24 cellular contexts compared by ENCODE assay signal in the genomic region with DNA sequence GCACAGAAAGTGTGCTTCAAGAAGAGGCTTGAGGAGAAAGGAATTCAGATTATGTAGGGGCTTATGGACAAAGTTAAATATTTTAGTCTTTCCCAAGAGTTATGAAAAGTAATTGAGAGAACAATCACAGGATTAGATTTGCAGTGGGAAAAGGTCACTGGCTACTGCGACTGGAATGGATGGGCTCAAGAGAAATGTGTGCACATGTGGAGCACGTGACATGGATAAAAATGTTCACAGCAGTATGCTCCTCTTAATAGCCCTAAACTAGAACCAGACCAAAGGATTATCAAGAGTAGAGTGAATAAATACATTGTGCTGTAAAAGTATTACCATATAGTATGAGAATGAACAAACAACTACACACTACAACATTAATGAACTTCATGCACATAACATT.
DNase-seq lines count a peak whose midpoint lies in the region; ATAC-seq, FAIRE-seq and TF ChIP-seq lines count a peak whose summit lies in the region.
"Had no signal": no experiment of that assay in that cellular context is flagged by ENCODE, and none has a peak within 500 bp of the region (broad histone marks: within the 10 kb centered on the region; RNA-seq: fewer than 3 reads in every experiment).

No MANE protein-coding gene starts in this region.

- TF ChIP-seq EP300 in HepG2 (IDR thresholded peaks at IDR 0.05; ENCODE audit: low read depth in 2 of 2, low read length in 2 of 2) (no peak), HepG2 (CRISPR knock-in tag; IDR thresholded peaks at IDR 0.05; ENCODE audit: borderline replicate concordance) (no peak)

- H3K4me3 ChIP-seq in HepG2 (replicated peaks in 1 of 3; ENCODE audit: insufficient read depth in 1 of 3, low read depth in 2 of 3, low read length in 3 of 3), result no peak overlapping the region
- H3K4me3 ChIP-seq in right lobe of liver, result no peak overlapping the region
- H3K4me3 ChIP-seq in subcutaneous abdominal adipose tissue (ENCODE audit: low read depth in 1 of 5, low read length in 5 of 5), result no peak overlapping the region
- no peak overlapping the region for H3K4me3 ChIP-seq in brain microvascular endothelial cell (ENCODE audit: low read depth, low read length)
- H3K4me3 ChIP-seq: BLaER1, HAP-1 had no signal

- no peak overlapping the region for H3K4me2 ChIP-seq in HepG2 (ENCODE audit: low read depth, low read length)
- H3K4me2 ChIP-seq: BLaER1 had no signal

- H3K9ac ChIP-seq in HepG2 (ENCODE audit: insufficient read depth, low read depth, low read length), result no peak overlapping the region
- H3K9ac ChIP-seq in subcutaneous abdominal adipose tissue (ENCODE audit: low read length in 5 of 5), result no peak overlapping the region
- H3K9ac ChIP-seq: BLaER1 had no signal

- H3K36me3 ChIP-seq in HepG2 (replicated peaks in 1 of 2; ENCODE audit: control insufficient read depth in 1 of 2, insufficient read depth in 2 of 2, low read length in 2 of 2), result no peaks in the 10 kb centered on the region
- no peaks in the 10 kb centered on the region for H3K36me3 ChIP-seq in right lobe of liver
- H3K36me3 ChIP-seq in subcutaneous abdominal adipose tissue (ENCODE audit: control insufficient read depth in 5 of 5, insufficient read depth in 5 of 5, low read length in 5 of 5), result no peaks in the 10 kb centered on the region
- H3K36me3 ChIP-seq in brain microvascular endothelial cell (replicated peaks), result no peaks in the 10 kb centered on the region
- H3K36me3 ChIP-seq: BLaER1, HAP-1 had no signal

- H4K20me1 ChIP-seq in HepG2 (ENCODE audit: insufficient read depth, low read length), result no peaks in the 10 kb centered on the region
- H4K20me1 ChIP-seq: BLaER1 had no signal

- in situ Hi-C loops in HepG2 (cut with HindIII; ENCODE audit: extremely low pct_ligation_motif_present, low pct_unique_long_range_greater_than_20kb), result no loop called here
- in situ Hi-C loops in brain microvascular endothelial cell (cut with HindIII; ENCODE audit: low pct_ligation_motif_present, low sequenced_read_pairs), result no loop called here

- no peaks in the 10 kb centered on the region for H3K79me2 ChIP-seq in HepG2 (ENCODE audit: insufficient read depth, low read length)

- intact Hi-C loops in HepG2 (cut with micrococcal nuclease; ENCODE audit: unreplicated experiment) (no loop called here), right lobe of liver (cut with DNase I) (no loop called here)

- no peak overlapping the region for H2AFZ ChIP-seq in HepG2 (ENCODE audit: low read length)

- DNase-seq in HepG2 (ENCODE audit: low spot score), result no peak
- no peak for DNase-seq in right lobe of liver
- DNase-seq in fibroblast of gingiva (ENCODE audit: low read depth), result peak; percentile 1
- peak; percentile 6 for DNase-seq in iris pigment epithelial cell (ENCODE audit: low read depth)
- DNase-seq in brain microvascular endothelial cell, result no peak
- DNase-seq in GM19240 (ENCODE audit: insufficient read length, low spot score), result no peak
- DNase-seq: Caco-2; CD4-positive, CD25-positive, alpha-beta regulatory T cell; CD8-positive, alpha-beta T cell; DMS153; DND-41; GOT3; HFFc6 had no signal

- H3K9me3 ChIP-seq in HepG2 (ENCODE audit: low read length), result no peaks in the 10 kb centered on the region
- no peaks in the 10 kb centered on the region for H3K9me3 ChIP-seq in right lobe of liver
- H3K9me3 ChIP-seq in subcutaneous abdominal adipose tissue (ENCODE audit: control insufficient read depth in 5 of 5, low read length in 5 of 5), result no peaks in the 10 kb centered on the region
- H3K9me3 ChIP-seq: BLaER1, Caco-2, HAP-1 had no signal

- CTCF ChIA-PET in HepG2 (lab: Yijun Ruan, JAX; ENCODE audit: low intra/inter-chr PET ratio, low total read pairs), result no interaction called here

- TF ChIP-seq POLR2A in HepG2 (IDR thresholded peaks at IDR 0.05; ENCODE audit: insufficient read depth in 1 of 2, low read depth in 2 of 2, low read length in 2 of 2) (no peak), right lobe of liver (IDR thresholded peaks at IDR 0.05) (no peak)

- H3K4me1 ChIP-seq in HepG2 (ENCODE audit: insufficient read depth, low read length) (no peaks in the 10 kb centered on the region), right lobe of liver (no peaks in the 10 kb centered on the region), subcutaneous abdominal adipose tissue (ENCODE audit: control insufficient read depth in 5 of 5, insufficient read depth in 5 of 5, low read length in 5 of 5) (peaks cover 0 to 11% (median 6%) of the 10 kb centered on the region in 5 donors)
- H3K4me1 ChIP-seq: BLaER1, Caco-2 had no signal

- TF ChIP-seq RAD21 in HepG2 (CRISPR knock-in tag; IDR thresholded peaks at IDR 0.05), result no peak

- no peak for TF ChIP-seq CTCF in HepG2 (CRISPR knock-in tag; IDR thresholded peaks at IDR 0.05)
- no peak for TF ChIP-seq CTCF in right lobe of liver (IDR thresholded peaks at IDR 0.05)
- TF ChIP-seq CTCF in brain microvascular endothelial cell (IDR thresholded peaks at IDR 0.05; ENCODE audit: low read depth, low read length, missing control alignments), result no peak

- no TSS peak for BruUV-seq in HepG2 (replicated peaks; lab: Mats Ljungman, UMichigan)

- WGBS in HepG2 (ENCODE audit: low lambda C conversion rate), result 2% methylated on average over 2 of the region's 2 CpGs
- WGBS in right lobe of liver (ENCODE audit: insufficient coverage, low coverage, low lambda C conversion rate, missing lambda C conversion rate), result 79% methylated on average over 2 of the region's 2 CpGs

- FAIRE-seq in HepG2 (lab: Jason Lieb, UNC), result no peak
- FAIRE-seq: A204.1, G401.6, GM12892, GM19239, H54 had no signal

- no peaks in the 10 kb centered on the region for H3K27me3 ChIP-seq in HepG2 (ENCODE audit: control insufficient read depth in 1 of 2, insufficient read depth in 2 of 2, low read length in 2 of 2)
- H3K27me3 ChIP-seq in right lobe of liver, result no peaks in the 10 kb centered on the region
- H3K27me3 ChIP-seq in subcutaneous abdominal adipose tissue (ENCODE audit: control insufficient read depth in 5 of 5, insufficient read depth in 4 of 5, low read length in 5 of 5), result no peaks in the 10 kb centered on the region
- H3K27me3 ChIP-seq in brain microvascular endothelial cell (replicated peaks), result no peaks in the 10 kb centered on the region
- H3K27me3 ChIP-seq: BLaER1 had no signal

- ATAC-seq in HepG2 (no peak), right lobe of liver (no peak), GM19023 (IDR thresholded peaks at IDR 0.05; ENCODE audit: unreplicated experiment) (no peak)
- ATAC-seq: CD8-positive, alpha-beta T cell had no signal

- H3K27ac ChIP-seq in HepG2 (ENCODE audit: extremely low read length, insufficient read depth, low read length) (no peak overlapping the region), right lobe of liver (no peak overlapping the region), subcutaneous abdominal adipose tissue (ENCODE audit: low read depth, low read length) (peak overlapping the region; percentile 10), brain microvascular endothelial cell (no peak overlapping the region)
- H3K27ac ChIP-seq: 22Rv1, BLaER1, C4-2B had no signal

- POLR2A ChIA-PET in HepG2 (lab: Yijun Ruan, JAX), result no interaction called here

TF ChIP-seq in HepG2, 621 proteins besides CTCF, POLR2A, EP300 and RAD21:
- TF ChIP-seq ZNF20 (CRISPR knock-in tag; IDR thresholded peaks at IDR 0.05) (no peak), MNT (IDR thresholded peaks at IDR 0.05) (peak; percentile 66)

Comparison
In these comparisons a context has a peak if more than half of its experiments do, and no peak if none do; other contexts are left out.
1. DNase-seq: peak in fibroblast of gingiva (single experiment) and iris pigment epithelial cell (single experiment); none in HepG2 (single experiment), right lobe of liver (0 of 3), brain microvascular endothelial cell (single experiment) and GM19240 (single experiment).